In genomic region chr12:6826125-6826733, GRCh38 we compare ENCODE assay signal across 23 cellular contexts. TPM values are rescaled to one million over a fixed set of nuclear protein-coding genes. Genes with fewer than 3 reads are reported as not detected.
A peak's percentile ranks its signal among the peaks of the same experiment; 100 is the strongest.
DNase-seq lines count a peak whose midpoint lies in the region; ATAC-seq, FAIRE-seq and TF ChIP-seq lines count a peak whose summit lies in the region.
"Had no signal": no experiment of that assay in that cellular context is flagged by ENCODE, and none has a peak within 500 bp of the region (broad histone marks: within the 10 kb centered on the region; RNA-seq: fewer than 3 reads in every experiment).

No MANE protein-coding gene starts in this region.

- no peak for FAIRE-seq in urothelium cell line (lab: Jason Lieb, UNC)
- FAIRE-seq: bronchial epithelial cell, colon, pancreas, small intestine had no signal

- H3K4me3 ChIP-seq in endocrine pancreas (ENCODE audit: control insufficient read depth, insufficient read depth, low read length): no peak overlapping the region
- no peak overlapping the region for H3K4me3 ChIP-seq in osteoblast (ENCODE audit: insufficient read depth, low read length)
- H3K4me3 ChIP-seq: hepatocyte, left lung, MG63, pancreas, thyroid gland had no signal

- H3K36me3 ChIP-seq in endocrine pancreas (ENCODE audit: control insufficient read depth, insufficient read depth, low read length) (no peaks in the 10 kb centered on the region), osteoblast (ENCODE audit: insufficient read depth, low read length) (peaks cover 8% of the 10 kb centered on the region)
- H3K36me3 ChIP-seq: left lung, pancreas, thyroid gland had no signal

- no peak overlapping the region for H3K27ac ChIP-seq in osteoblast (ENCODE audit: low read depth, low read length)
- H3K27ac ChIP-seq: C4-2B, foreskin keratinocyte, pancreas, thyroid gland had no signal

- H4K20me1 ChIP-seq in osteoblast (ENCODE audit: insufficient read depth, low read length): peaks cover 5% of the 10 kb centered on the region

- peaks cover 16 to 26% of the 10 kb centered on the region in 2 donors for H3K36me3 Mint-ChIP-seq in CD14-positive monocyte
- peaks cover 8% of the 10 kb centered on the region for H3K36me3 Mint-ChIP-seq in HFFc6 (ENCODE audit: low read depth)

- DNase-seq in CD14-positive monocyte (ENCODE audit: low spot score): peak; percentile 39
- DNase-seq in HFFc6: no peak
- peak; percentile 54 for DNase-seq in osteoblast (ENCODE audit: insufficient read length, low spot score, missing footprints)
- DNase-seq in urothelium cell line (ENCODE audit: low spot score): no peak
- DNase-seq: SIG-M5 had no signal

- no peaks in the 10 kb centered on the region for H3K4me1 ChIP-seq in endocrine pancreas (ENCODE audit: control insufficient read depth, insufficient read depth, low read length)
- H3K4me1 ChIP-seq in osteoblast (ENCODE audit: insufficient read depth, low read length): peaks cover 26% of the 10 kb centered on the region
- H3K4me1 ChIP-seq: foreskin keratinocyte had no signal

- intact Hi-C loops in CD14-positive monocyte (cut with micrococcal nuclease): loop anchor here (5.0 kb wide), 3 partner anchors 34 to 204 kb away; no protein-coding TSS in a partner anchor

- H3K27me3 ChIP-seq in endocrine pancreas (ENCODE audit: control insufficient read depth, insufficient read depth, low read length): no peaks in the 10 kb centered on the region
- H3K27me3 ChIP-seq in osteoblast (ENCODE audit: insufficient read depth, low read length): peaks cover 9% of the 10 kb centered on the region
- H3K27me3 ChIP-seq: thyroid gland had no signal

- H3K27me3 Mint-ChIP-seq in CD14-positive monocyte (ENCODE audit: low read depth in 3 of 3) (peaks cover 50 to 69% (median 52%) of the 10 kb centered on the region in 3 donors), HFFc6 (ENCODE audit: insufficient read depth) (peaks cover 23% of the 10 kb centered on the region)

- H3K4me1 Mint-ChIP-seq in CD14-positive monocyte (peaks cover 42% of the 10 kb centered on the region), HFFc6 (ENCODE audit: low read depth) (peaks cover 62% of the 10 kb centered on the region)

- no peak for ATAC-seq in GM19351 (IDR thresholded peaks at IDR 0.05; ENCODE audit: unreplicated experiment)
- ATAC-seq in HG03571 (IDR thresholded peaks at IDR 0.05; ENCODE audit: unreplicated experiment): no peak

- H3K9ac ChIP-seq in endocrine pancreas (ENCODE audit: control insufficient read depth, insufficient read depth, low read length): peak overlapping the region; percentile 17

- H2AFZ ChIP-seq in osteoblast (ENCODE audit: low read length): no peak overlapping the region
- H2AFZ ChIP-seq: hepatocyte had no signal

- H3K4me3 Mint-ChIP-seq in CD14-positive monocyte (peak overlapping the region in 1 of 2 donors; percentile 84), HFFc6 (no peak overlapping the region)
- H3K4me3 Mint-ChIP-seq: activated naive CD4-positive, alpha-beta T cell treated with anti-CD3 and anti-CD28 coated beads for 36 hours had no signal

- H3K27ac Mint-ChIP-seq in CD14-positive monocyte (peak overlapping the region in 1 of 7 donors; percentile 25), HFFc6 (peak overlapping the region; percentile 26; the same call in 1 of the 2 replicates)
- H3K27ac Mint-ChIP-seq: activated naive CD4-positive, alpha-beta T cell treated with anti-CD3 and anti-CD28 coated beads for 36 hours; naive B cell; WTC11 had no signal

- H3K9me3 Mint-ChIP-seq in CD14-positive monocyte: peaks cover 0 to 12% (median 8%) of the 10 kb centered on the region in 7 donors
- no peaks in the 10 kb centered on the region for H3K9me3 Mint-ChIP-seq in HFFc6
- H3K9me3 Mint-ChIP-seq: activated naive CD4-positive, alpha-beta T cell treated with anti-CD3 and anti-CD28 coated beads for 36 hours; naive B cell; WTC11 had no signal

- H3K4me2 ChIP-seq in osteoblast (ENCODE audit: insufficient read depth, low read length): no peak overlapping the region

- no peaks in the 10 kb centered on the region for H3K9me3 ChIP-seq in endocrine pancreas (ENCODE audit: control insufficient read depth, low read length)
- no peaks in the 10 kb centered on the region for H3K9me3 ChIP-seq in osteoblast (ENCODE audit: low read depth, low read length)
- H3K9me3 ChIP-seq: left lung, MG63, pancreas, stomach, thyroid gland had no signal

- peaks cover 36% of the 10 kb centered on the region for H3K79me2 ChIP-seq in osteoblast (ENCODE audit: insufficient read depth, low read length)

- TF ChIP-seq CTCF in CD14-positive monocyte (IDR thresholded peaks at IDR 0.05) (no peak), HFFc6 (IDR thresholded peaks at IDR 0.05) (no peak), osteoblast (IDR thresholded peaks at IDR 0.05; ENCODE audit: extremely low read depth, low read depth, low read length) (no peak)

RNA-seq across cellular contexts. Expression of gene P3H3, which starts 2.0 kb away (rescaled TPM):
- polyA plus RNA-seq in CD14-positive monocyte: not detected
- 100 to 1,000 TPM in 4 of 6 experiments, 10 to 100 TPM in 2; 94.0 to 109 (median 103) TPM for total RNA-seq in HFFc6 (2021; fragmentation: NEBNext Ultra II Directional; extraction: Animal tissue kit (Norgen Biotek cat#: 25700))
- total RNA-seq in osteoblast: 108 and 130 TPM in 2 replicates

RNA-seq across cellular contexts. Expression of gene GPR162, which starts 4.6 kb away (rescaled TPM):
- 10 to 100 TPM; 15.1 to 16.0 TPM for polyA plus RNA-seq in CD14-positive monocyte
- total RNA-seq in HFFc6 (2021; fragmentation: NEBNext Ultra II Directional; extraction: Animal tissue kit (Norgen Biotek cat#: 25700)): 1 to 10 TPM in 5 of 6 experiments, under 1 TPM in 1; 0.78 to 3.1 (median 2.6) TPM
- 1.4 and 5.0 TPM in 2 replicates for total RNA-seq in osteoblast
- total RNA-seq: bronchial epithelial cell had no signal

RNA-seq across cellular contexts. Expression of gene GNB3, which starts 14.5 kb away (rescaled TPM):
- not detected for polyA plus RNA-seq in CD14-positive monocyte
- total RNA-seq in HFFc6 (2021; fragmentation: NEBNext Ultra II Directional; extraction: Animal tissue kit (Norgen Biotek cat#: 25700)): 1 to 10 TPM; 4.3 to 7.2 (median 6.3) TPM
- 1.4 and 2.7 TPM in 2 replicates for total RNA-seq in osteoblast
- total RNA-seq: esophagus mucosa had no signal

RNA-seq across cellular contexts. Expression of gene CDCA3, which starts 24.9 kb away (rescaled TPM):
- under 1 TPM; 0.57 to 0.61 TPM for polyA plus RNA-seq in CD14-positive monocyte
- 10 to 100 TPM; 24.0 to 62.5 (median 56.3) TPM for total RNA-seq in HFFc6 (2021; fragmentation: NEBNext Ultra II Directional; extraction: Animal tissue kit (Norgen Biotek cat#: 25700))
- 4.0 and 5.0 TPM in 2 replicates for total RNA-seq in osteoblast

RNA-seq across cellular contexts. Expression of gene USP5, which starts 25.7 kb away (rescaled TPM):
- 10 to 100 TPM; 29.9 to 32.4 TPM for polyA plus RNA-seq in CD14-positive monocyte
- total RNA-seq in HFFc6 (2021; fragmentation: NEBNext Ultra II Directional; extraction: Animal tissue kit (Norgen Biotek cat#: 25700)): 100 to 1,000 TPM; 149 to 211 (median 182) TPM
- 65.7 and 77.1 TPM in 2 replicates for total RNA-seq in osteoblast

Comparison
In these comparisons a context has a peak if more than half of its experiments do, and no peak if none do; other contexts are left out.
1. DNase-seq: peak in CD14-positive monocyte (single experiment) and osteoblast (single experiment); none in HFFc6 (single experiment) and urothelium cell line (single experiment).